In the genomic region with DNA sequence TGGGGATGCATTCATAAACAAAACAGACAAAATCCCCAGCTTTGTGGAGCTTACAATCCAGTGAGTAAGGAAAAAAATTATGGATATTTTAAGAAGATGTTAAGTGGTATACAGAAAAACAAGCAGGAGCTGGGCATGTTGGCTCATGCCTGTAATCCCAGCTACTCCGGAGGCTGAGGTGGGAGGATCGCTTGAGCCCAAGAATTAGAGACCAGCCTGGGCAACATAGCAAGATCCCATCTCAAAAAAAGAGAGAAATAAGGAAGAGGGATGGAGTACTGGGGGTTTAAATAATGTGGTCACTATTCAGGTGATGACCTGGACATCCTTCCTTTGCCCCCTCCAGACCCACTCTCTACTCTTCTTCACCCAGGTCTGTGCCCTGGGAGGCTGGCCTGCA, we compare ENCODE assay signal across 9 cellular contexts.
"Had no signal": no experiment of that assay in that cellular context is flagged by ENCODE, and none has a peak within 500 bp of the region (broad histone marks: within the 10 kb centered on the region; RNA-seq: fewer than 3 reads in every experiment).

No MANE protein-coding gene starts in this region.

- H3K9me3 ChIP-seq: HAP-1 had no signal

- H3K9ac ChIP-seq: GM23248, KMS-11 had no signal

- H3K4me3 ChIP-seq: GM23248, HAP-1 had no signal

- H3K27ac ChIP-seq: GM23248, HL-60, KMS-11 had no signal

- H2AFZ ChIP-seq: GM23248 had no signal

- H3K4me2 ChIP-seq: KMS-11 had no signal

- ATAC-seq: HCT116 had no signal

- DNase-seq: GM23248, GOT3, H7, IMR-90, KBM-7 had no signal

- H3K36me3 ChIP-seq: HAP-1 had no signal
